8 cellular contexts compared by ENCODE assay signal in genomic region chr7:28409716-28410627, GRCh38. TPM values are rescaled to one million over a fixed set of nuclear protein-coding genes. Genes with fewer than 3 reads are reported as not detected.
DNase-seq lines count a peak whose midpoint lies in the region; ATAC-seq and TF ChIP-seq lines count a peak whose summit lies in the region.

No MANE protein-coding gene starts in this region.

- H3K27me3 ChIP-seq in BLaER1 (peaks cover 52% of the 10 kb centered on the region), HAP-1 (ENCODE audit: low read depth) (peaks cover 66% of the 10 kb centered on the region)

- H3K4me3 Mint-ChIP-seq in activated B cell treated with CpG ODN at 0.5 μM for 24 hours (peak overlapping the region; percentile 91), neural crest cell (peak overlapping the region; percentile 100)

- peaks cover 46% of the 10 kb centered on the region for H3K27me3 Mint-ChIP-seq in activated B cell treated with CpG ODN at 0.5 μM for 24 hours
- H3K27me3 Mint-ChIP-seq in neural crest cell (ENCODE audit: low read depth), result peaks cover 61% of the 10 kb centered on the region

- H3K4me3 ChIP-seq in BLaER1, result peak overlapping the region; percentile 75
- peak overlapping the region; percentile 30 for H3K4me3 ChIP-seq in HAP-1
- peak overlapping the region; percentile 65 for H3K4me3 ChIP-seq in fibroblast of the aortic adventitia (ENCODE audit: low read depth, low read length)

- peaks cover 2% of the 10 kb centered on the region for H3K36me3 Mint-ChIP-seq in activated B cell treated with CpG ODN at 0.5 μM for 24 hours (ENCODE audit: low read depth)
- no peaks in the 10 kb centered on the region for H3K36me3 Mint-ChIP-seq in neural crest cell (ENCODE audit: low read depth)

- intact Hi-C loops in activated B cell treated with CpG ODN at 0.5 μM for 24 hours (cut with micrococcal nuclease), result loop anchor here (2.0 to 10.0 kb wide), 4 partner anchors 161 to 515 kb away; partner anchors contain the start of gene JAZF1

- H3K27ac ChIP-seq in BLaER1, result peak overlapping the region; percentile 36; the same call in 1 of the 2 replicates

- H3K4me1 Mint-ChIP-seq in activated B cell treated with CpG ODN at 0.5 μM for 24 hours (peaks cover 37% of the 10 kb centered on the region), neural crest cell (peaks cover 33% of the 10 kb centered on the region)

- CTCF ChIA-PET in activated B cell treated with CpG ODN at 0.5 μM for 24 hours (lab: Charles Lee), result interaction anchor here (1.5 kb wide), 1 partner anchor 444 kb away, joined by 5 read pairs; no protein-coding TSS in a partner anchor

- H3K4me2 ChIP-seq in BLaER1, result peak overlapping the region; percentile 96

- POLR2A ChIA-PET in activated B cell treated with CpG ODN at 0.5 μM for 24 hours (lab: Charles Lee), result no interaction called here

- no peaks in the 10 kb centered on the region for H3K9me3 Mint-ChIP-seq in activated B cell treated with CpG ODN at 0.5 μM for 24 hours
- H3K9me3 Mint-ChIP-seq in neural crest cell, result no peaks in the 10 kb centered on the region

- H3K27ac Mint-ChIP-seq in activated B cell treated with CpG ODN at 0.5 μM for 24 hours (peak overlapping the region; percentile 74), neural crest cell (ENCODE audit: unreplicated experiment) (peak overlapping the region; percentile 100)

- H3K9ac ChIP-seq in BLaER1, result peak overlapping the region; percentile 66

- TF ChIP-seq CTCF in activated B cell treated with CpG ODN at 0.5 μM for 24 hours (IDR thresholded peaks at IDR 0.05) (no peak), fibroblast of the aortic adventitia (IDR thresholded peaks at IDR 0.05; ENCODE audit: insufficient read depth, low read length) (no peak), neural crest cell (conservative IDR thresholded peaks at IDR 0.05) (no peak)

- peak in 1 of 2 experiments; percentile 41 for DNase-seq in HAP-1 (ENCODE audit: low spot score in 2 of 2)
- peak; percentile 25 for DNase-seq in activated B cell treated with CpG ODN at 0.5 μM for 24 hours
- DNase-seq in fibroblast of the aortic adventitia (ENCODE audit: low read depth), result peak; percentile 41
- DNase-seq in neural crest cell (ENCODE audit: low read depth, low spot score), result peak; percentile 41
- DNase-seq in NCI-H187 treated with DMSO at 0.1 percent for 48 hours (lab: John Stamatoyannopoulos, UW), result no peak
- DNase-seq in NCI-H1694 (lab: John Stamatoyannopoulos, UW), result no peak

- no peaks in the 10 kb centered on the region for H3K36me3 ChIP-seq in BLaER1
- no peaks in the 10 kb centered on the region for H3K36me3 ChIP-seq in HAP-1 (replicated peaks)

- in situ Hi-C loops in HAP-1 (cut with MboI; ENCODE audit: low sequenced_read_pairs), result no loop called here

- ATAC-seq in activated B cell treated with CpG ODN at 0.5 μM for 24 hours (ENCODE audit: low read depth) (no peak), GM21423 (IDR thresholded peaks at IDR 0.05; ENCODE audit: unreplicated experiment) (no peak)

- H3K4me1 ChIP-seq in BLaER1, result peaks cover 24% of the 10 kb centered on the region
- H3K4me1 ChIP-seq in HAP-1, result no peaks in the 10 kb centered on the region; the same call in none of the 2 replicates

- H4K20me1 ChIP-seq in BLaER1, result peaks cover 8% of the 10 kb centered on the region; the same call in 1 of the 2 replicates

- H3K9me3 ChIP-seq in BLaER1 (0 out of 2 replicates have a peak, but pooled peaks cover 4% of the 10 kb centered on the region), HAP-1 (no peaks in the 10 kb centered on the region)

RNA-seq across cellular contexts. Expression of gene CREB5, which starts 2.3 kb away (rescaled TPM):
- total RNA-seq in activated B cell treated with CpG ODN at 0.5 μM for 24 hours, result 0.42 and 0.80 TPM in 2 replicates
- 0.25 and 5.2 TPM in 2 replicates for total RNA-seq in fibroblast of the aortic adventitia (ENCODE audit: low replicate concordance)
- total RNA-seq in neural crest cell, result 6.9 and 8.3 TPM in 2 replicates

Comparison
In these comparisons a context has a peak if more than half of its experiments do, and no peak if none do; other contexts are left out.
1. DNase-seq: peak in activated B cell treated with CpG ODN at 0.5 μM for 24 hours (single experiment), fibroblast of the aortic adventitia (single experiment) and neural crest cell (single experiment); none in NCI-H187 treated with DMSO at 0.1 percent for 48 hours (single experiment) and NCI-H1694 (single experiment).
2. Peak in every context shown above with its lines, with median percentiles within 50 percentile points of each other: H3K4me3 ChIP-seq.